14 cellular contexts compared by ENCODE assay signal in genomic region chr14:100818221-100818699, GRCh38. TPM values are rescaled to one million over a fixed set of nuclear protein-coding genes. Genes with fewer than 3 reads are reported as not detected.
DNase-seq lines count a peak whose midpoint lies in the region; ATAC-seq, FAIRE-seq and TF ChIP-seq lines count a peak whose summit lies in the region.
"Had no signal": no experiment of that assay in that cellular context is flagged by ENCODE, and none has a peak within 500 bp of the region (broad histone marks: within the 10 kb centered on the region; RNA-seq: fewer than 3 reads in every experiment).

No MANE protein-coding gene starts in this region.

- peak; percentile 56 to 87 (median 68) for ATAC-seq in pancreas
- ATAC-seq: Panc1 had no signal

- peaks cover 0 to 5% (median 0%) of the 10 kb centered on the region in 3 donors for H3K4me1 ChIP-seq in pancreas

- H3K27me3 ChIP-seq in pancreas, result no peaks in the 10 kb centered on the region

- POLR2A ChIA-PET in RWPE1 (lab: Yijun Ruan, JAX; ENCODE audit: low non-redundant PET), result no interaction called here

- CTCF ChIA-PET in RWPE1 (lab: Yijun Ruan, JAX), result interaction anchor here (0.7 kb wide), 1 partner anchor 10 kb away, joined by 3 read pairs; no protein-coding TSS in a partner anchor

- no peaks in the 10 kb centered on the region for H3K36me3 ChIP-seq in pancreas

- H3K27ac ChIP-seq in pancreas (peak overlapping the region in 1 of 4 donors; percentile 41), RWPE1 (no peak overlapping the region)

- TF ChIP-seq CTCF in fibroblast of villous mesenchyme (IDR thresholded peaks at IDR 0.05; ENCODE audit: insufficient read depth, low read depth, low read length), result no peak
- TF ChIP-seq CTCF in pancreas (IDR thresholded peaks at IDR 0.05), result no peak
- no peak for TF ChIP-seq CTCF in RWPE1 (conservative IDR thresholded peaks at IDR 0.05; ENCODE audit: low read depth)

- 50 to 53% methylated on average over 3 of the region's 3 CpGs for WGBS in pancreas, 2 donors

- no peaks in the 10 kb centered on the region for H3K9me3 ChIP-seq in pancreas

- peak; percentile 12 for DNase-seq in A172 (ENCODE audit: low spot score)
- peak; percentile 40 for DNase-seq in LHCN-M2 (ENCODE audit: low read depth)
- DNase-seq in fibroblast of villous mesenchyme (ENCODE audit: low read depth), result peak; percentile 65
- peak in 2 of 6 donors; percentile 32 to 45 for DNase-seq in pancreas
- no peak for DNase-seq in cerebellar nuclear complex (lab: John Stamatoyannopoulos, UW)
- DNase-seq in RWPE1 (ENCODE audit: low spot score), result no peak
- DNase-seq in KG1 (lab: John Stamatoyannopoulos, UW), result no peak
- DNase-seq: C1 segment of cervical spinal cord, EL, NCI-H1436, NCI-H510A treated with DMSO at 0.1 percent for 48 hours, SHP77 had no signal

- intact Hi-C loops in pancreas (cut with DNase I), result no loop called here

- H3K4me3 ChIP-seq in fibroblast of villous mesenchyme (ENCODE audit: low read depth, low read length), result no peak overlapping the region
- H3K4me3 ChIP-seq in pancreas, result no peak overlapping the region

- no peak for FAIRE-seq in pancreas (lab: Jason Lieb, UNC)

RNA-seq across cellular contexts. Expression of gene MEG3, which starts 7.7 kb away (rescaled TPM):
- total RNA-seq in A172 (2014; rRNA removed; shearing (Covaris generic)), result not detected in 2 replicates
- total RNA-seq in LHCN-M2 (2014; rRNA removed) (80.9 and 81.0 TPM in 2 replicates), fibroblast of villous mesenchyme (120 and 187 TPM in 2 replicates), pancreas (100 to 1,000 TPM in 5 of 6 donors, 10 to 100 TPM in 1; 78.8 to 726 (median 175) TPM)
- 38.1 TPM for polyA plus RNA-seq in LHCN-M2 (2012)
- polyA plus RNA-seq in pancreas, result 1,000 to 10,000 TPM; 1,023 to 1,150 TPM
- total RNA-seq: H4 had no signal

Comparison
In these comparisons a context has a peak if more than half of its experiments do, and no peak if none do; other contexts are left out.
1. DNase-seq: peak in A172 (single experiment), LHCN-M2 (single experiment) and fibroblast of villous mesenchyme (single experiment); none in cerebellar nuclear complex (0 of 2), RWPE1 (single experiment) and KG1 (single experiment).
2. RNA of gene MEG3, which starts 7.7 kb away (total RNA-seq): 120 to 187 TPM in fibroblast of villous mesenchyme, 78.8 to 726 TPM in pancreas and 80.9 to 81.0 TPM in LHCN-M2; not detected in A172; every median in the first group is over 10 times any median in the second.